10 cellular contexts compared by ENCODE assay signal in genomic region chr3:72661115-72661457, GRCh38.
A peak's percentile ranks its signal among the peaks of the same experiment; 100 is the strongest.
DNase-seq lines count a peak whose midpoint lies in the region; ATAC-seq and TF ChIP-seq lines count a peak whose summit lies in the region.
"Had no signal": no experiment of that assay in that cellular context is flagged by ENCODE, and none has a peak within 500 bp of the region (broad histone marks: within the 10 kb centered on the region; RNA-seq: fewer than 3 reads in every experiment).

No MANE protein-coding gene starts in this region.

- in situ Hi-C loops in astrocyte of the spinal cord (cut with HindIII; ENCODE audit: low sequenced_read_pairs) = no loop called here

- TF ChIP-seq CTCF in AG04450 (IDR thresholded peaks at IDR 0.05; ENCODE audit: low read depth, low read length) (no peak), astrocyte of the spinal cord (IDR thresholded peaks at IDR 0.05; ENCODE audit: low read depth, low read length) (no peak)

- H3K9me3 Mint-ChIP-seq in activated CD4-positive, alpha-beta memory T cell treated with anti-CD3 and anti-CD28 coated beads, Interleukin-2, amount 10 ng/mL, durations not matched to agents 7 days and 5 days = peaks cover 2% of the 10 kb centered on the region

- ATAC-seq in GM18861 (IDR thresholded peaks at IDR 0.05; ENCODE audit: unreplicated experiment) (no peak), GM18517 (IDR thresholded peaks at IDR 0.05; ENCODE audit: unreplicated experiment) (no peak)

- H3K27me3 ChIP-seq in AG04450 (ENCODE audit: control insufficient read depth, insufficient read depth, low read length) (peaks cover 9% of the 10 kb centered on the region), MG63 (no peaks in the 10 kb centered on the region)

- H3K27ac Mint-ChIP-seq in activated CD4-positive, alpha-beta memory T cell treated with anti-CD3 and anti-CD28 coated beads, Interleukin-2, amount 10 ng/mL, durations not matched to agents 7 days and 5 days = no peak overlapping the region

- no peaks in the 10 kb centered on the region for H3K9me3 ChIP-seq in AG04450 (ENCODE audit: control insufficient read depth, insufficient read depth, low read length)
- no peaks in the 10 kb centered on the region for H3K9me3 ChIP-seq in MG63

- CTCF ChIA-PET in AG04450 (lab: Charles Lee) = no interaction called here
- CTCF ChIA-PET in activated CD4-positive, alpha-beta memory T cell treated with anti-CD3 and anti-CD28 coated beads, Interleukin-2, amount 10 ng/mL, durations not matched to agents 7 days and 5 days (lab: Charles Lee) = no interaction called here

- H3K4me3 Mint-ChIP-seq in activated CD4-positive, alpha-beta memory T cell treated with anti-CD3 and anti-CD28 coated beads, Interleukin-2, amount 10 ng/mL, durations not matched to agents 7 days and 5 days = no peak overlapping the region

- POLR2A ChIA-PET in AG04450 (lab: Yijun Ruan, JAX) = no interaction called here
- POLR2A ChIA-PET in activated CD4-positive, alpha-beta memory T cell treated with anti-CD3 and anti-CD28 coated beads, Interleukin-2, amount 10 ng/mL, durations not matched to agents 7 days and 5 days (lab: Charles Lee) = no interaction called here

- H3K4me3 ChIP-seq in AG04450 (ENCODE audit: low read depth, low read length) (no peak overlapping the region), MG63 (no peak overlapping the region), astrocyte of the spinal cord (ENCODE audit: low read depth, low read length) (no peak overlapping the region)

- no peaks in the 10 kb centered on the region for H3K36me3 ChIP-seq in MG63

- H3K36me3 Mint-ChIP-seq in activated CD4-positive, alpha-beta memory T cell treated with anti-CD3 and anti-CD28 coated beads, Interleukin-2, amount 10 ng/mL, durations not matched to agents 7 days and 5 days (ENCODE audit: low read depth) = no peaks in the 10 kb centered on the region

- DNase-seq in AG04450 (ENCODE audit: low read depth, low spot score) (peak; percentile 29), MG63 (peak; percentile 92), astrocyte of the spinal cord (ENCODE audit: low read depth, low spot score) (peak; percentile 83), kidney glomerular epithelial cell (lab: John Stamatoyannopoulos, UW) (peak; percentile 25), NOMO-1 treated with dmso at 0.1 percent for 144 hours (lab: John Stamatoyannopoulos, UW; ENCODE audit: unreplicated experiment) (no peak)
- DNase-seq in activated CD4-positive, alpha-beta memory T cell treated with anti-CD3 and anti-CD28 coated beads, Interleukin-2, amount 10 ng/mL, durations not matched to agents 7 days and 5 days = no peak
- DNase-seq: DND-41 had no signal

- peaks cover 5% of the 10 kb centered on the region for H3K4me1 Mint-ChIP-seq in activated CD4-positive, alpha-beta memory T cell treated with anti-CD3 and anti-CD28 coated beads, Interleukin-2, amount 10 ng/mL, durations not matched to agents 7 days and 5 days

- H3K27ac ChIP-seq in AG04450 (ENCODE audit: low read depth, low read length) = peak overlapping the region; percentile 1
- H3K27ac ChIP-seq: HL-60 had no signal

- H3K27me3 Mint-ChIP-seq in activated CD4-positive, alpha-beta memory T cell treated with anti-CD3 and anti-CD28 coated beads, Interleukin-2, amount 10 ng/mL, durations not matched to agents 7 days and 5 days = no peaks in the 10 kb centered on the region

Comparison
In these comparisons a context has a peak if more than half of its experiments do, and no peak if none do; other contexts are left out.
1. DNase-seq: peak in AG04450 (single experiment), MG63 (single experiment), astrocyte of the spinal cord (single experiment) and kidney glomerular epithelial cell (single experiment); none in NOMO-1 treated with dmso at 0.1 percent for 144 hours (single experiment) and activated CD4-positive, alpha-beta memory T cell treated with anti-CD3 and anti-CD28 coated beads, Interleukin-2, amount 10 ng/mL, durations not matched to agents 7 days and 5 days (single experiment).